Comparison of ENCODE assay signal across 34 cellular contexts in the genomic region with DNA sequence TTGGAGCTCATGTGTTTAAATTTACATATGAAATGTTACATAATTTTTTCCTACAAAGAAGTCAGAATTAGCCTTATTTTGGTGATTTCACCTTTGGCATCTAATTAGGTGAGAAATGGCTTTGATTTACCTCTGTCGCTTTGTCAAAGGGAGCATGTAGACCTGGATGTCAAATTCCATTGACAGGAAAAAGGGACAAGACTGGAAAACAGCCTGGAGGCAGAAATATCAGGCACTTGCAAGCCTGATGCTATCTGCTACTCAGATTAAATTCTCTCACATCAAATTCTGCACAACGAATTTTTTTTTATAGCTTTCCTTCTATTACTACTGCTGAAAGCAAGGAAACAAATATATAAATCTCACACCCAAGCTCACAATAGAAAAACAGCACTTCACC. TPM values are rescaled to one million over a fixed set of nuclear protein-coding genes. Genes with fewer than 3 reads are reported as not detected.
"Had no signal": no experiment of that assay in that cellular context is flagged by ENCODE, and none has a peak within 500 bp of the region (broad histone marks: within the 10 kb centered on the region; RNA-seq: fewer than 3 reads in every experiment).

No MANE protein-coding gene starts in this region.

- H3K36me3 ChIP-seq: MG63 had no signal

- DNase-seq: Karpas-422, Kasumi-1, MG63, MM.1S, MV-4-11, NCI-H1048, NCI-H1092, NCI-H1092 treated with DMSO at 0.1 percent for 48 hours, NCI-H1105, NCI-H1417 treated with DMSO at 0.1 percent for 48 hours, NCI-H1436, NCI-H1436 treated with DMSO at 0.1 percent for 48 hours, NCI-H146, NCI-H1694, NCI-H1694 treated with DMSO at 0.1 percent for 48 hours, NCI-H187, NCI-H187 treated with DMSO at 0.1 percent for 48 hours, NCI-H1930, NCI-H2029, NCI-H2029 treated with DMSO at 0.1 percent for 48 hours, NCI-H2081, NCI-H2081 treated with DMSO at 0.1 percent for 48 hours, NCI-H2107, NCI-H2171, NCI-H2171 treated with DMSO at 0.1 percent for 48 hours, NCI-H2227 treated with DMSO at 0.1 percent for 48 hours, NCI-H226, NCI-H345, NCI-H446, NCI-H446 treated with DMSO at 0.1 percent for 48 hours, NCI-H510A, NCI-H510A treated with DMSO at 0.1 percent for 48 hours had no signal

- H3K9me3 ChIP-seq: MG63 had no signal

- H3K4me3 ChIP-seq: MG63 had no signal

RNA-seq across cellular contexts. Expression of gene CTNND2, which starts 54.1 kb away (rescaled TPM):
- total RNA-seq: LHCN-M2, MCF 10A had no signal
